ENCODE assay signal across 12 cellular contexts in genomic region chr9:132042324-132042723, GRCh38. TPM values are rescaled to one million over a fixed set of nuclear protein-coding genes. Genes with fewer than 3 reads are reported as not detected.
A peak's percentile ranks its signal among the peaks of the same experiment; 100 is the strongest.
DNase-seq lines count a peak whose midpoint lies in the region; ATAC-seq and TF ChIP-seq lines count a peak whose summit lies in the region.
"Had no signal": no experiment of that assay in that cellular context is flagged by ENCODE, and none has a peak within 500 bp of the region (broad histone marks: within the 10 kb centered on the region; RNA-seq: fewer than 3 reads in every experiment).

No MANE protein-coding gene starts in this region.

- H3K27me3 ChIP-seq in SJSA1 (replicated peaks) (no peaks in the 10 kb centered on the region), esophagus muscularis mucosa (no peaks in the 10 kb centered on the region)

- no peak overlapping the region for H3K27ac Mint-ChIP-seq in stimulated activated effector memory CD8-positive, alpha-beta T cell treated with anti-CD3 and anti-CD28 coated beads, Interleukin-12 subunit alpha, Interleukin-12 subunit beta, amount 100 ng/mL, for 72 hours

- peaks cover 43% of the 10 kb centered on the region for H3K4me1 ChIP-seq in SJSA1 (replicated peaks)
- no peaks in the 10 kb centered on the region for H3K4me1 ChIP-seq in esophagus muscularis mucosa

- ATAC-seq in stimulated activated effector memory CD8-positive, alpha-beta T cell treated with anti-CD3 and anti-CD28 coated beads, Interleukin-12 subunit alpha, Interleukin-12 subunit beta, amount 100 ng/mL, for 72 hours, result no peak
- ATAC-seq in activated T-cell treated with anti-CD3 and anti-CD28 coated beads, Interleukin-2, amount 50 U/mL, for 4 hours, result no peak

- peaks cover 4% of the 10 kb centered on the region for H3K36me3 ChIP-seq in SJSA1
- H3K36me3 ChIP-seq in esophagus muscularis mucosa, result no peaks in the 10 kb centered on the region

- H3K4me1 Mint-ChIP-seq in stimulated activated effector memory CD8-positive, alpha-beta T cell treated with anti-CD3 and anti-CD28 coated beads, Interleukin-12 subunit alpha, Interleukin-12 subunit beta, amount 100 ng/mL, for 72 hours, result peaks cover 25% of the 10 kb centered on the region
- peaks cover 5% of the 10 kb centered on the region for H3K4me1 Mint-ChIP-seq in activated T-cell treated with anti-CD3 and anti-CD28 coated beads, Interleukin-2, amount 50 U/mL, for 4 hours (ENCODE audit: low read depth)

- H3K4me3 ChIP-seq in SJSA1, result no peak overlapping the region
- no peak overlapping the region for H3K4me3 ChIP-seq in esophagus muscularis mucosa
- H3K4me3 ChIP-seq: coronary artery, psoas muscle had no signal

- TF ChIP-seq CTCF in esophagus muscularis mucosa (IDR thresholded peaks at IDR 0.05), result no peak

- no peaks in the 10 kb centered on the region for H3K9me3 Mint-ChIP-seq in stimulated activated effector memory CD8-positive, alpha-beta T cell treated with anti-CD3 and anti-CD28 coated beads, Interleukin-12 subunit alpha, Interleukin-12 subunit beta, amount 100 ng/mL, for 72 hours
- H3K9me3 Mint-ChIP-seq in activated T-cell treated with anti-CD3 and anti-CD28 coated beads, Interleukin-2, amount 50 U/mL, for 4 hours, result no peaks in the 10 kb centered on the region

- no peak for TF ChIP-seq POLR2A in esophagus muscularis mucosa (IDR thresholded peaks at IDR 0.05; ENCODE audit: low read depth)

- H3K27ac ChIP-seq in SJSA1 (peak overlapping the region; percentile 71), esophagus muscularis mucosa (replicated peaks in 1 of 4) (no peak overlapping the region)
- H3K27ac ChIP-seq: 22Rv1, coronary artery, psoas muscle had no signal

- H3K4me3 Mint-ChIP-seq in stimulated activated effector memory CD8-positive, alpha-beta T cell treated with anti-CD3 and anti-CD28 coated beads, Interleukin-12 subunit alpha, Interleukin-12 subunit beta, amount 100 ng/mL, for 72 hours, result no peak overlapping the region
- no peak overlapping the region for H3K4me3 Mint-ChIP-seq in activated T-cell treated with anti-CD3 and anti-CD28 coated beads, Interleukin-2, amount 50 U/mL, for 4 hours

- intact Hi-C loops in esophagus muscularis mucosa (cut with DNase I), result no loop called here

- WGBS in esophagus muscularis mucosa, result 74% methylated on average over 4 of the region's 4 CpGs

- no peak for TF ChIP-seq EP300 in esophagus muscularis mucosa (IDR thresholded peaks at IDR 0.05)

- H3K36me3 Mint-ChIP-seq in stimulated activated effector memory CD8-positive, alpha-beta T cell treated with anti-CD3 and anti-CD28 coated beads, Interleukin-12 subunit alpha, Interleukin-12 subunit beta, amount 100 ng/mL, for 72 hours, result peaks cover 5% of the 10 kb centered on the region
- H3K36me3 Mint-ChIP-seq in activated T-cell treated with anti-CD3 and anti-CD28 coated beads, Interleukin-2, amount 50 U/mL, for 4 hours (ENCODE audit: insufficient read depth), result peaks cover 9% of the 10 kb centered on the region

- H3K27me3 Mint-ChIP-seq in activated T-cell treated with anti-CD3 and anti-CD28 coated beads, Interleukin-2, amount 50 U/mL, for 4 hours (ENCODE audit: low read depth), result no peaks in the 10 kb centered on the region

- DNase-seq in DMS 273 (lab: John Stamatoyannopoulos, UW; ENCODE audit: unreplicated experiment) (peak; percentile 21), DMS 273 treated with DMSO at 0.1 percent for 48 hours (lab: John Stamatoyannopoulos, UW) (no peak), SJSA1 (ENCODE audit: low read depth in 1 of 2, low spot score in 2 of 2) (peak; percentile 80 to 86), fibroblast of gingiva (ENCODE audit: low read depth) (peak; percentile 96), stromal cell of bone marrow (ENCODE audit: low read depth) (peak; percentile 97), esophagus muscularis mucosa (ENCODE audit: extremely low spot score) (no peak)
- no peak for DNase-seq in stimulated activated effector memory CD8-positive, alpha-beta T cell treated with anti-CD3 and anti-CD28 coated beads, Interleukin-12 subunit alpha, Interleukin-12 subunit beta, amount 100 ng/mL, for 72 hours (ENCODE audit: low spot score in 2 of 2)
- no peak for DNase-seq in activated T-cell treated with anti-CD3 and anti-CD28 coated beads, Interleukin-2, amount 50 U/mL, for 4 hours
- DNase-seq: psoas muscle, T-helper 1 cell had no signal

- H3K9me3 ChIP-seq in SJSA1 (replicated peaks) (no peaks in the 10 kb centered on the region), esophagus muscularis mucosa (no peaks in the 10 kb centered on the region)
- H3K9me3 ChIP-seq: psoas muscle had no signal

RNA-seq across cellular contexts. Expression of gene MED27, which starts 37.3 kb away (rescaled TPM):
- total RNA-seq in SJSA1 (2014; rRNA removed; shearing (Covaris generic)), result 30.6 and 33.1 TPM in 2 replicates
- 10 to 100 TPM; 43.6 to 47.8 (median 46.1) TPM for total RNA-seq in activated T-cell treated with anti-CD3 and anti-CD28 coated beads, Interleukin-2, amount 50 U/mL, for 4 hours
- 10 to 100 TPM; 12.9 to 21.8 (median 20.0) TPM for total RNA-seq in esophagus muscularis mucosa

Comparison
In these comparisons a context has a peak if more than half of its experiments do, and no peak if none do; other contexts are left out.
1. DNase-seq: peak in DMS 273 (single experiment), SJSA1 (2 of 2), fibroblast of gingiva (single experiment) and stromal cell of bone marrow (single experiment); none in DMS 273 treated with DMSO at 0.1 percent for 48 hours (single experiment), stimulated activated effector memory CD8-positive, alpha-beta T cell treated with anti-CD3 and anti-CD28 coated beads, Interleukin-12 subunit alpha, Interleukin-12 subunit beta, amount 100 ng/mL, for 72 hours (0 of 2), activated T-cell treated with anti-CD3 and anti-CD28 coated beads, Interleukin-2, amount 50 U/mL, for 4 hours (single experiment) and esophagus muscularis mucosa (single experiment).